Comparison of ENCODE assay signal across 12 cellular contexts in genomic region chr4:83629945-83630684, GRCh38.
DNase-seq lines count a peak whose midpoint lies in the region; ATAC-seq and TF ChIP-seq lines count a peak whose summit lies in the region.
"Had no signal": no experiment of that assay in that cellular context is flagged by ENCODE, and none has a peak within 500 bp of the region (broad histone marks: within the 10 kb centered on the region; RNA-seq: fewer than 3 reads in every experiment).

No MANE protein-coding gene starts in this region.

- H3K27me3 Mint-ChIP-seq in Calu3 (ENCODE audit: unreplicated experiment) = no peaks in the 10 kb centered on the region
- peaks cover 0 to 6% of the 10 kb centered on the region in 2 donors for H3K27me3 Mint-ChIP-seq in natural killer cell (ENCODE audit: low read depth in 2 of 2)
- H3K27me3 Mint-ChIP-seq in activated T-helper 2 cell treated with anti-CD3 and anti-CD28 coated beads, Interferon-gamma antibody, Interleukin-2, Interleukin-4, amounts not matched to agents 10 μg/mL and 5 μg/mL and 100 μg/mL, durations not matched to agents 14 hours and 24 hours and 36 hours (ENCODE audit: low read depth) = peaks cover 15% of the 10 kb centered on the region

- ATAC-seq in natural killer cell (peak; percentile 38 to 86 (median 70)), GM18868 (IDR thresholded peaks at IDR 0.05; ENCODE audit: unreplicated experiment) (no peak)
- ATAC-seq: activated CD4-positive, alpha-beta T cell treated with anti-CD3 and anti-CD28 coated beads for 36 hours; GM23338; stimulated activated naive CD8-positive, alpha-beta T cell treated with anti-CD3 and anti-CD28 coated beads, Interleukin-15, amount 100 ng/mL, for 72 hours had no signal

- H3K4me3 Mint-ChIP-seq in Calu3 (ENCODE audit: low read depth, unreplicated experiment) = no peak overlapping the region
- no peak overlapping the region for H3K4me3 Mint-ChIP-seq in natural killer cell
- H3K4me3 Mint-ChIP-seq in activated T-helper 2 cell treated with anti-CD3 and anti-CD28 coated beads, Interferon-gamma antibody, Interleukin-2, Interleukin-4, amounts not matched to agents 10 μg/mL and 5 μg/mL and 100 μg/mL, durations not matched to agents 14 hours and 24 hours and 36 hours (ENCODE audit: low read depth) = no peak overlapping the region
- H3K4me3 Mint-ChIP-seq: activated CD4-positive, alpha-beta T cell treated with anti-CD3 and anti-CD28 coated beads for 36 hours; GM23338; stimulated activated naive CD8-positive, alpha-beta T cell treated with anti-CD3 and anti-CD28 coated beads, Interleukin-15, amount 100 ng/mL, for 72 hours had no signal

- H3K36me3 Mint-ChIP-seq in Calu3 (ENCODE audit: insufficient read depth, unreplicated experiment) (no peaks in the 10 kb centered on the region), natural killer cell (no peaks in the 10 kb centered on the region)
- no peaks in the 10 kb centered on the region for H3K36me3 Mint-ChIP-seq in activated T-helper 2 cell treated with anti-CD3 and anti-CD28 coated beads, Interferon-gamma antibody, Interleukin-2, Interleukin-4, amounts not matched to agents 10 μg/mL and 5 μg/mL and 100 μg/mL, durations not matched to agents 14 hours and 24 hours and 36 hours (ENCODE audit: low read depth)

- DNase-seq in Calu3 (peak; percentile 6), NOMO-1 treated with dmso at 0.1 percent for 144 hours (lab: John Stamatoyannopoulos, UW; ENCODE audit: unreplicated experiment) (peak; percentile 80), epithelial cell of esophagus (ENCODE audit: low read depth) (peak; percentile 86), natural killer cell (no peak), NCI-H2081 treated with DMSO at 0.1 percent for 48 hours (lab: John Stamatoyannopoulos, UW) (no peak), GM10266 (ENCODE audit: extremely low spot score) (no peak)
- DNase-seq in activated T-helper 2 cell treated with anti-CD3 and anti-CD28 coated beads, Interferon-gamma antibody, Interleukin-2, Interleukin-4, amounts not matched to agents 10 μg/mL and 5 μg/mL and 100 μg/mL, durations not matched to agents 14 hours and 24 hours and 36 hours (ENCODE audit: low spot score) = no peak
- DNase-seq: activated CD4-positive, alpha-beta T cell treated with anti-CD3 and anti-CD28 coated beads for 36 hours; NCI-H146; stimulated activated naive CD8-positive, alpha-beta T cell treated with anti-CD3 and anti-CD28 coated beads, Interleukin-15, amount 100 ng/mL, for 72 hours had no signal

- TF ChIP-seq CTCF in Calu3 (IDR thresholded peaks at IDR 0.05; ENCODE audit: unreplicated experiment) (no peak), epithelial cell of esophagus (IDR thresholded peaks at IDR 0.05; ENCODE audit: insufficient read depth, low read depth, low read length, missing control alignments) (no peak), natural killer cell (IDR thresholded peaks at IDR 0.05) (no peak), GM10266 (IDR thresholded peaks at IDR 0.05; ENCODE audit: control insufficient read depth, insufficient read depth, low read depth, missing control alignments) (no peak)

- no TSS peak for BruUV-seq in Calu3 (replicated peaks; lab: Mats Ljungman, UMichigan)

- H3K4me3 ChIP-seq in epithelial cell of esophagus (ENCODE audit: low read length) = no peak overlapping the region
- H3K4me3 ChIP-seq: GM23338 had no signal

- no peaks in the 10 kb centered on the region for H3K4me1 Mint-ChIP-seq in Calu3 (ENCODE audit: low read depth, unreplicated experiment)
- H3K4me1 Mint-ChIP-seq in natural killer cell = no peaks in the 10 kb centered on the region
- no peaks in the 10 kb centered on the region for H3K4me1 Mint-ChIP-seq in activated T-helper 2 cell treated with anti-CD3 and anti-CD28 coated beads, Interferon-gamma antibody, Interleukin-2, Interleukin-4, amounts not matched to agents 10 μg/mL and 5 μg/mL and 100 μg/mL, durations not matched to agents 14 hours and 24 hours and 36 hours (ENCODE audit: low read depth)
- H3K4me1 Mint-ChIP-seq: activated CD4-positive, alpha-beta T cell treated with anti-CD3 and anti-CD28 coated beads for 36 hours; stimulated activated naive CD8-positive, alpha-beta T cell treated with anti-CD3 and anti-CD28 coated beads, Interleukin-15, amount 100 ng/mL, for 72 hours had no signal

- H3K9me3 Mint-ChIP-seq in Calu3 (ENCODE audit: low read depth, unreplicated experiment) (no peaks in the 10 kb centered on the region), natural killer cell (no peaks in the 10 kb centered on the region)
- no peaks in the 10 kb centered on the region for H3K9me3 Mint-ChIP-seq in activated T-helper 2 cell treated with anti-CD3 and anti-CD28 coated beads, Interferon-gamma antibody, Interleukin-2, Interleukin-4, amounts not matched to agents 10 μg/mL and 5 μg/mL and 100 μg/mL, durations not matched to agents 14 hours and 24 hours and 36 hours
- H3K9me3 Mint-ChIP-seq: GM23338; stimulated activated naive CD8-positive, alpha-beta T cell treated with anti-CD3 and anti-CD28 coated beads, Interleukin-15, amount 100 ng/mL, for 72 hours had no signal

- intact Hi-C loops in Calu3 (cut with micrococcal nuclease; ENCODE audit: unreplicated experiment) (loop anchor here (10.0 kb wide), 1 partner anchor 265 kb away; no protein-coding TSS in a partner anchor), natural killer cell (cut with micrococcal nuclease) (no loop called here)
- intact Hi-C loops in activated T-helper 2 cell treated with anti-CD3 and anti-CD28 coated beads, Interferon-gamma antibody, Interleukin-2, Interleukin-4, amounts not matched to agents 10 μg/mL and 5 μg/mL and 100 μg/mL, durations not matched to agents 14 hours and 24 hours and 36 hours (cut with micrococcal nuclease) = no loop called here

- CTCF ChIA-PET in Calu3 (lab: Charles Lee) = interaction anchor here (0.6 kb wide), 1 partner anchor 126 kb away, joined by 3 read pairs; no protein-coding TSS in a partner anchor

- no peak overlapping the region for H3K27ac Mint-ChIP-seq in Calu3 (ENCODE audit: unreplicated experiment)
- H3K27ac Mint-ChIP-seq in natural killer cell = no peak overlapping the region
- no peak overlapping the region for H3K27ac Mint-ChIP-seq in activated T-helper 2 cell treated with anti-CD3 and anti-CD28 coated beads, Interferon-gamma antibody, Interleukin-2, Interleukin-4, amounts not matched to agents 10 μg/mL and 5 μg/mL and 100 μg/mL, durations not matched to agents 14 hours and 24 hours and 36 hours
- H3K27ac Mint-ChIP-seq: activated CD4-positive, alpha-beta T cell treated with anti-CD3 and anti-CD28 coated beads for 36 hours; GM23338; stimulated activated naive CD8-positive, alpha-beta T cell treated with anti-CD3 and anti-CD28 coated beads, Interleukin-15, amount 100 ng/mL, for 72 hours had no signal

Comparison
In these comparisons a context has a peak if more than half of its experiments do, and no peak if none do; other contexts are left out.
1. DNase-seq: peak in Calu3 (single experiment), NOMO-1 treated with dmso at 0.1 percent for 144 hours (single experiment) and epithelial cell of esophagus (single experiment); none in natural killer cell (single experiment), NCI-H2081 treated with DMSO at 0.1 percent for 48 hours (single experiment), activated T-helper 2 cell treated with anti-CD3 and anti-CD28 coated beads, Interferon-gamma antibody, Interleukin-2, Interleukin-4, amounts not matched to agents 10 μg/mL and 5 μg/mL and 100 μg/mL, durations not matched to agents 14 hours and 24 hours and 36 hours (single experiment) and GM10266 (single experiment).